ENCODE assay signal across 10 cellular contexts in genomic region chr10:75404023-75404334, GRCh38. TPM values are rescaled to one million over a fixed set of nuclear protein-coding genes. Genes with fewer than 3 reads are reported as not detected.
A peak's percentile ranks its signal among the peaks of the same experiment; 100 is the strongest.
DNase-seq lines count a peak whose midpoint lies in the region; ATAC-seq and TF ChIP-seq lines count a peak whose summit lies in the region.
"Had no signal": no experiment of that assay in that cellular context is flagged by ENCODE, and none has a peak within 500 bp of the region (broad histone marks: within the 10 kb centered on the region; RNA-seq: fewer than 3 reads in every experiment).

No MANE protein-coding gene starts in this region.

- H3K36me3 Mint-ChIP-seq in CD8-positive, alpha-beta T cell = no peaks in the 10 kb centered on the region
- H3K36me3 Mint-ChIP-seq in osteocyte (ENCODE audit: unreplicated experiment) = peaks cover under 1% of the 10 kb centered on the region

- H3K9ac ChIP-seq in MM.1S (ENCODE audit: low read length) = peak overlapping the region; percentile 16; the same call in 1 of the 2 replicates

- H2AFZ ChIP-seq in MM.1S (ENCODE audit: low read length) = peak overlapping the region; percentile 80

- peaks cover 39% of the 10 kb centered on the region for H3K4me1 Mint-ChIP-seq in CD8-positive, alpha-beta T cell (ENCODE audit: low read depth)
- H3K4me1 Mint-ChIP-seq in osteocyte (ENCODE audit: unreplicated experiment) = peaks cover 37% of the 10 kb centered on the region

- H3K4me3 ChIP-seq in CD8-positive, alpha-beta T cell (ENCODE audit: low read depth, low read length) = no peak overlapping the region
- peak overlapping the region; percentile 99 for H3K4me3 ChIP-seq in MM.1S (ENCODE audit: low read length)
- peak overlapping the region; percentile 88 to 89 for H3K4me3 ChIP-seq in esophagus (ENCODE audit: low read depth in 1 of 2, low read length in 2 of 2)

- no peaks in the 10 kb centered on the region for H3K9me3 Mint-ChIP-seq in CD8-positive, alpha-beta T cell
- H3K9me3 Mint-ChIP-seq in osteocyte (ENCODE audit: unreplicated experiment) = no peaks in the 10 kb centered on the region

- H3K36me3 ChIP-seq in CD8-positive, alpha-beta T cell (ENCODE audit: insufficient read depth, low read length) = no peaks in the 10 kb centered on the region
- H3K36me3 ChIP-seq in MM.1S (replicated peaks; ENCODE audit: insufficient read depth, low read length) (no peaks in the 10 kb centered on the region), esophagus (ENCODE audit: control insufficient read depth in 2 of 2, insufficient read depth in 2 of 2, low read length in 1 of 2) (peaks cover 0 to 8% of the 10 kb centered on the region in 2 donors)

- CTCF ChIA-PET in CD8-positive, alpha-beta T cell (lab: Charles Lee) = no interaction called here

- no peak overlapping the region for H3K27ac ChIP-seq in CD8-positive, alpha-beta T cell (ENCODE audit: low read depth, low read length)
- H3K27ac ChIP-seq in MM.1S (ENCODE audit: low read length) (peak overlapping the region; percentile 90; the same call in 1 of the 2 replicates), esophagus (ENCODE audit: low read depth in 2 of 2, low read length in 1 of 2) (peak overlapping the region; percentile 98 to 99)

- ATAC-seq in CD8-positive, alpha-beta T cell = no peak
- no peak for ATAC-seq in HG02938 (IDR thresholded peaks at IDR 0.05; ENCODE audit: unreplicated experiment)
- ATAC-seq: left lobe of liver had no signal

- H3F3A ChIP-seq in MM.1S (ENCODE audit: insufficient read depth, low read length) = peaks cover 28% of the 10 kb centered on the region

- H3K27me3 Mint-ChIP-seq in CD8-positive, alpha-beta T cell (ENCODE audit: low read depth) = peaks cover 55% of the 10 kb centered on the region
- peaks cover 39% of the 10 kb centered on the region for H3K27me3 Mint-ChIP-seq in osteocyte (ENCODE audit: unreplicated experiment)

- H3K9me2 ChIP-seq in MM.1S (replicated peaks; ENCODE audit: insufficient read depth, low read length) = no peaks in the 10 kb centered on the region

- H3K79me2 ChIP-seq in MM.1S (ENCODE audit: low read length) = peaks cover 17% of the 10 kb centered on the region

- POLR2A ChIA-PET in CD8-positive, alpha-beta T cell (lab: Charles Lee) = no interaction called here

- WGBS in esophagus, 2 donors = 2 to 3% methylated on average over 15 of the region's 15 CpGs

- peaks cover 20% of the 10 kb centered on the region for H3K27me3 ChIP-seq in CD8-positive, alpha-beta T cell (ENCODE audit: insufficient read depth, low read length)
- H3K27me3 ChIP-seq in MM.1S (replicated peaks; ENCODE audit: insufficient read depth, low read length) = no peaks in the 10 kb centered on the region
- H3K27me3 ChIP-seq in esophagus (ENCODE audit: control insufficient read depth in 1 of 2, insufficient read depth in 2 of 2, low read length in 2 of 2) = no peaks in the 10 kb centered on the region

- peak overlapping the region; percentile 37 for H3K4me3 Mint-ChIP-seq in CD8-positive, alpha-beta T cell
- H3K4me3 Mint-ChIP-seq in osteocyte (ENCODE audit: unreplicated experiment) = peak overlapping the region; percentile 94

- peaks cover 26% of the 10 kb centered on the region for H3K4me1 ChIP-seq in CD8-positive, alpha-beta T cell (ENCODE audit: insufficient read depth, low read length)
- H3K4me1 ChIP-seq in MM.1S (ENCODE audit: low read length) (no peaks in the 10 kb centered on the region), esophagus (ENCODE audit: control insufficient read depth in 2 of 2, insufficient read depth in 2 of 2, low read length in 1 of 2) (peaks cover 0 to 4% of the 10 kb centered on the region in 2 donors)

- no peaks in the 10 kb centered on the region for H3K9me3 ChIP-seq in CD8-positive, alpha-beta T cell (ENCODE audit: low read length)
- H3K9me3 ChIP-seq in MM.1S (replicated peaks; ENCODE audit: insufficient read depth, low read length) (no peaks in the 10 kb centered on the region), esophagus (ENCODE audit: control insufficient read depth in 2 of 2, insufficient read depth in 1 of 2, low read depth in 1 of 2, low read length in 1 of 2) (no peaks in the 10 kb centered on the region)

- peak overlapping the region; percentile 98 for H3K4me2 ChIP-seq in MM.1S (ENCODE audit: low read depth, low read length)

- DNase-seq in CD8-positive, alpha-beta T cell = no peak
- DNase-seq in MM.1S (no peak), osteocyte (ENCODE audit: extremely low spot score, unreplicated experiment) (no peak), NCI-H774 (lab: John Stamatoyannopoulos, UW) (no peak), NCI-H1694 (lab: John Stamatoyannopoulos, UW) (no peak)
- no peak for DNase-seq in effector CD8-positive, alpha-beta T cell (lab: John Stamatoyannopoulos, UW)

- intact Hi-C loops in CD8-positive, alpha-beta T cell (cut with DNase I, micrococcal nuclease) = loop anchor here in 1 of 2 experiments (5.0 kb wide), 1 partner anchor 633 kb away; no protein-coding TSS in a partner anchor

- no peak overlapping the region for H3K27ac Mint-ChIP-seq in CD8-positive, alpha-beta T cell
- H3K27ac Mint-ChIP-seq in osteocyte (ENCODE audit: unreplicated experiment) = no peak overlapping the region

- H4K20me1 ChIP-seq in MM.1S (ENCODE audit: insufficient read depth, low read length) = no peaks in the 10 kb centered on the region

- no peak for TF ChIP-seq CTCF in CD8-positive, alpha-beta T cell (IDR thresholded peaks at IDR 0.05)
- TF ChIP-seq CTCF in MM.1S (IDR thresholded peaks at IDR 0.05; ENCODE audit: low read length) = no peak
- TF ChIP-seq CTCF in osteocyte (IDR thresholded peaks at IDR 0.05) = no peak

RNA-seq across cellular contexts. Expression of gene ZNF503, which starts 2.4 kb away (rescaled TPM):
- total RNA-seq in CD8-positive, alpha-beta T cell = not detected
- polyA plus RNA-seq in esophagus = 10 to 100 TPM; 14.5 to 19.4 TPM
- 38.5 and 42.1 TPM in 2 replicates for total RNA-seq in osteocyte

RNA-seq across cellular contexts. Expression of gene LRMDA, which starts 27.4 kb away (rescaled TPM):
- not detected for total RNA-seq in CD8-positive, alpha-beta T cell
- polyA plus RNA-seq in esophagus = 1 to 10 TPM; 1.8 to 4.0 TPM
- 0.19 and 1.3 TPM in 2 replicates for total RNA-seq in osteocyte
- total RNA-seq: HT1080 had no signal

Comparison
In these comparisons a context has a peak if more than half of its experiments do, and no peak if none do; other contexts are left out.
1. RNA of gene ZNF503, which starts 2.4 kb away (total RNA-seq): 38.5 to 42.1 TPM in osteocyte; not detected in CD8-positive, alpha-beta T cell; every median in the first group is over 10 times any median in the second.